10 cellular contexts compared by ENCODE assay signal in genomic region chr7:16648551-16648950, GRCh38. TPM values are rescaled to one million over a fixed set of nuclear protein-coding genes. Genes with fewer than 3 reads are reported as not detected.
DNase-seq lines count a peak whose midpoint lies in the region; ATAC-seq and TF ChIP-seq lines count a peak whose summit lies in the region.
"Had no signal": no experiment of that assay in that cellular context is flagged by ENCODE, and none has a peak within 500 bp of the region (broad histone marks: within the 10 kb centered on the region; RNA-seq: fewer than 3 reads in every experiment).

No MANE protein-coding gene starts in this region.

- peaks cover 44% of the 10 kb centered on the region for H3K4me1 Mint-ChIP-seq in Caco-2 (ENCODE audit: low read depth, unreplicated experiment)
- peaks cover 64% of the 10 kb centered on the region for H3K4me1 Mint-ChIP-seq in activated naive CD8-positive, alpha-beta T cell treated with anti-CD3 and anti-CD28 coated beads for 36 hours
- peaks cover 51% of the 10 kb centered on the region for H3K4me1 Mint-ChIP-seq in nephron

- ATAC-seq in HG03139 (IDR thresholded peaks at IDR 0.05; ENCODE audit: unreplicated experiment), result no peak

- H3K27ac Mint-ChIP-seq in Caco-2 (ENCODE audit: unreplicated experiment) (peak overlapping the region; percentile 14), nephron (peak overlapping the region in 2 of 3 experiments; percentile 1 to 20)
- H3K27ac Mint-ChIP-seq in activated naive CD8-positive, alpha-beta T cell treated with anti-CD3 and anti-CD28 coated beads for 36 hours, result peak overlapping the region; percentile 1

- BruUV-seq in Caco-2 (replicated peaks; lab: Mats Ljungman, UMichigan), result no TSS peak

- peak in 1 of 2 experiments; percentile 40 for DNase-seq in Caco-2
- DNase-seq in activated naive CD8-positive, alpha-beta T cell treated with anti-CD3 and anti-CD28 coated beads for 36 hours, result no peak
- no peak for DNase-seq in amniotic stem cell (lab: John Stamatoyannopoulos, UW)
- DNase-seq in ovary, result no peak
- DNase-seq: activated naive CD4-positive, alpha-beta T cell treated with anti-CD3 and anti-CD28 coated beads, Interleukin-2, amount 50 U/mL, for 16 hours; naive B cell; SJCRH30 had no signal

- no peak for TF ChIP-seq CTCF in Caco-2 (IDR thresholded peaks at IDR 0.05; ENCODE audit: insufficient read depth in 1 of 2, low read depth in 1 of 2, low read length in 1 of 2, severe bottlenecking in 1 of 2, unreplicated experiment in 1 of 2)
- TF ChIP-seq CTCF in nephron (IDR thresholded peaks at IDR 0.05; ENCODE audit: unreplicated experiment in 3 of 3), result no peak
- no peak for TF ChIP-seq CTCF in ovary (IDR thresholded peaks at IDR 0.05)

- H3K4me1 ChIP-seq in Caco-2 (peaks cover 61% of the 10 kb centered on the region), HUES6 (ENCODE audit: control insufficient read depth, insufficient read depth, low read length) (peaks cover 28% of the 10 kb centered on the region), ovary (ENCODE audit: insufficient read depth) (peaks cover 2% of the 10 kb centered on the region)

- H3K9me3 ChIP-seq in Caco-2 (no peaks in the 10 kb centered on the region), HUES6 (ENCODE audit: control insufficient read depth, insufficient read depth, low read depth, low read length) (no peaks in the 10 kb centered on the region), ovary (no peaks in the 10 kb centered on the region)
- H3K9me3 ChIP-seq: SJCRH30 had no signal

- peak overlapping the region; percentile 98 for H3K4me3 Mint-ChIP-seq in Caco-2 (ENCODE audit: unreplicated experiment)
- H3K4me3 Mint-ChIP-seq in activated naive CD8-positive, alpha-beta T cell treated with anti-CD3 and anti-CD28 coated beads for 36 hours, result peak overlapping the region; percentile 99
- peak overlapping the region; percentile 61 to 71 (median 63) for H3K4me3 Mint-ChIP-seq in nephron

- H3K9me3 Mint-ChIP-seq in Caco-2 (ENCODE audit: unreplicated experiment) (no peaks in the 10 kb centered on the region), nephron (no peaks in the 10 kb centered on the region)
- no peaks in the 10 kb centered on the region for H3K9me3 Mint-ChIP-seq in activated naive CD8-positive, alpha-beta T cell treated with anti-CD3 and anti-CD28 coated beads for 36 hours
- H3K9me3 Mint-ChIP-seq: naive B cell had no signal

- CTCF ChIA-PET in Caco-2 (lab: Charles Lee), result no interaction called here

- H3K36me3 Mint-ChIP-seq in Caco-2 (ENCODE audit: insufficient read depth, unreplicated experiment), result peaks cover 40% of the 10 kb centered on the region
- H3K36me3 Mint-ChIP-seq in activated naive CD8-positive, alpha-beta T cell treated with anti-CD3 and anti-CD28 coated beads for 36 hours, result peaks cover 65% of the 10 kb centered on the region
- no peaks in the 10 kb centered on the region for H3K36me3 Mint-ChIP-seq in nephron (ENCODE audit: low read depth)

- no peak overlapping the region for H3K9ac ChIP-seq in HUES6 (ENCODE audit: low read length)

- H3K4me3 ChIP-seq in Caco-2 (ENCODE audit: low read depth, low read length) (no peak overlapping the region), HUES6 (ENCODE audit: low read depth, low read length) (peak overlapping the region; percentile 25; the same call in 1 of the 2 replicates), ovary (no peak overlapping the region)
- H3K4me3 ChIP-seq: SJCRH30 had no signal

- H3K27ac ChIP-seq in HUES6 (ENCODE audit: low read depth, low read length) (no peak overlapping the region), ovary (no peak overlapping the region)
- H3K27ac ChIP-seq: SJCRH30 had no signal

- intact Hi-C loops in Caco-2 (cut with micrococcal nuclease; ENCODE audit: unreplicated experiment), result loop anchor here (5.0 kb wide), 1 partner anchor 226 kb away; the partner anchor contains the start of gene CRPPA
- intact Hi-C loops in ovary (cut with DNase I), result no loop called here

- TF ChIP-seq EP300 in ovary (IDR thresholded peaks at IDR 0.05), result no peak

- 73 to 91% (median 86%) methylated on average over 1 of the region's 1 CpG for WGBS in ovary, 3 donors

- H3K27me3 Mint-ChIP-seq in Caco-2 (ENCODE audit: insufficient read depth, unreplicated experiment) (no peaks in the 10 kb centered on the region), nephron (ENCODE audit: low read depth) (peaks cover 5% of the 10 kb centered on the region)
- no peaks in the 10 kb centered on the region for H3K27me3 Mint-ChIP-seq in activated naive CD8-positive, alpha-beta T cell treated with anti-CD3 and anti-CD28 coated beads for 36 hours
- H3K27me3 Mint-ChIP-seq: naive B cell had no signal

- POLR2A ChIA-PET in Caco-2 (lab: Charles Lee), result interaction anchor here (0.6 kb wide), 1 partner anchor 13 kb away, joined by 4 read pairs; no protein-coding TSS in a partner anchor

- no peaks in the 10 kb centered on the region for H3K36me3 ChIP-seq in Caco-2 (ENCODE audit: control insufficient read depth, insufficient read depth, low read length)
- no peaks in the 10 kb centered on the region for H3K36me3 ChIP-seq in HUES6 (ENCODE audit: control insufficient read depth, insufficient read depth, low read length)
- H3K36me3 ChIP-seq in ovary, result no peaks in the 10 kb centered on the region

- no peak for TF ChIP-seq POLR2A in ovary (IDR thresholded peaks at IDR 0.05)

- H3K27me3 ChIP-seq in Caco-2 (replicated peaks; ENCODE audit: control insufficient read depth, insufficient read depth, low read length), result no peaks in the 10 kb centered on the region
- peaks cover 8% of the 10 kb centered on the region; the same call in 1 of the 2 replicates for H3K27me3 ChIP-seq in HUES6 (ENCODE audit: control insufficient read depth, insufficient read depth, low read length)
- no peaks in the 10 kb centered on the region for H3K27me3 ChIP-seq in ovary
- H3K27me3 ChIP-seq: SJCRH30 had no signal

RNA-seq across cellular contexts. Expression of gene BZW2, which starts 2.6 kb away (rescaled TPM):
- total RNA-seq in Caco-2 (2022), result 148 TPM in 2 replicates
- 100 to 1,000 TPM; 158 to 162 TPM for total RNA-seq in activated naive CD8-positive, alpha-beta T cell treated with anti-CD3 and anti-CD28 coated beads for 36 hours
- 10 to 100 TPM; 17.2 to 41.0 (median 22.5) TPM for total RNA-seq in ovary
- 10 to 100 TPM; 18.6 to 23.2 TPM for polyA plus RNA-seq in ovary

RNA-seq across cellular contexts. Expression of gene ANKMY2, which starts 3.0 kb away (rescaled TPM):
- total RNA-seq in Caco-2 (2022) (34.5 and 35.2 TPM in 2 replicates), ovary (10 to 100 TPM in 6 of 7 donors, 1 to 10 TPM in 1; 9.9 to 26.2 (median 21.7) TPM)
- total RNA-seq in activated naive CD8-positive, alpha-beta T cell treated with anti-CD3 and anti-CD28 coated beads for 36 hours, result 10 to 100 TPM; 12.1 to 12.5 TPM
- 10 to 100 TPM; 14.7 to 26.5 TPM for polyA plus RNA-seq in ovary
